Comparison of ENCODE assay signal across 8 cellular contexts in the genomic region with DNA sequence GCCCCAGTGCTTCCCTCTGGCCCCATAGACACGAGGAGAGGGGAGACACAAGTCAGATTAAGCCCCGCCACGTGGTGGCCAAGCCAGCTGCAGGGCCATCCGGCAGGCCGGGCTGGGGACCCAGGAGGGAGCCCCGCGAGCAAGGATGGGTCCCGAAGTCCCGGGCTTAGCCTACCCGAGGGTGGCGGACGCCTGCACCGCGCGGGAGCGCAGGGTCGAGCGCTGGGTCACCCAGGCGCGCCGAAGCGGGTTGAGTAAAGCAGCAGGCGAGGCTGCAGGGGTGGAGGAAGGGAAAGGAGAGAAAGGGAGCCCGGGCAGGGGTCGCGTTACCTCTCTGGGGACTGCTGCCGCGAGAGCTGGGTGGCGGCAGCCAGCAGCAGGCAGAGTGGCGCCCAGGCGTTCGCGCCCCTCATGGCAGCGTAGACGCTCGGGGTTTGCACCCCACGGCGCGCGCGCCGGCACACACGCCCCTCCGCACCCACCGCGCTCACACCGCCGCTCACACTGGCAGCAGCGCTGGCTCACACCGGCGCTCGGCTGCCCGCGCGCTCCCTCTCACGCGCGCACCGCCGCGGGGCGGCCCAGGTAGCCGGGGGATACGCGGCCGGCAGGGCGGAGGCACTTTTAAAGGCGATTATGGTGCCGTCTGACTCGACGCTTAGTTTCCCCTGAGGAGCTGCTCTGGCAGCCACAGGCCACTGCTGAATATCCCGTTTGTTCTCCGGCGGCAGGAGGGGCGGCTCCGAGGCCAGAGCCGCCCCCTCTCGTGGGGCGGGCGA. TPM values are rescaled to one million over a fixed set of nuclear protein-coding genes. Genes with fewer than 3 reads are reported as not detected.
DNase-seq lines count a peak whose midpoint lies in the region; ATAC-seq and TF ChIP-seq lines count a peak whose summit lies in the region.

A gene with protein sequence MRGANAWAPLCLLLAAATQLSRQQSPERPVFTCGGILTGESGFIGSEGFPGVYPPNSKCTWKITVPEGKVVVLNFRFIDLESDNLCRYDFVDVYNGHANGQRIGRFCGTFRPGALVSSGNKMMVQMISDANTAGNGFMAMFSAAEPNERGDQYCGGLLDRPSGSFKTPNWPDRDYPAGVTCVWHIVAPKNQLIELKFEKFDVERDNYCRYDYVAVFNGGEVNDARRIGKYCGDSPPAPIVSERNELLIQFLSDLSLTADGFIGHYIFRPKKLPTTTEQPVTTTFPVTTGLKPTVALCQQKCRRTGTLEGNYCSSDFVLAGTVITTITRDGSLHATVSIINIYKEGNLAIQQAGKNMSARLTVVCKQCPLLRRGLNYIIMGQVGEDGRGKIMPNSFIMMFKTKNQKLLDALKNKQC (minus strand): TSS at position 600 of the 779 bp plus-strand sequence. CDS start 187 bp downstream, at position 413.

- peaks cover 85% of the 10 kb centered on the region for H3K27me3 Mint-ChIP-seq in activated naive CD8-positive, alpha-beta T cell treated with anti-CD3 and anti-CD28 coated beads for 36 hours

- no peaks in the 10 kb centered on the region for H3K36me3 Mint-ChIP-seq in activated naive CD8-positive, alpha-beta T cell treated with anti-CD3 and anti-CD28 coated beads for 36 hours

- 0% methylated on average over 51 to 80 of the region's 80 CpGs for WGBS in psoas muscle, 3 donors

- intact Hi-C loops in left ventricle myocardium superior (cut with micrococcal nuclease): no loop called here
- intact Hi-C loops in psoas muscle (cut with DNase I): no loop called here

- peaks cover 6% of the 10 kb centered on the region for H3K4me1 Mint-ChIP-seq in activated naive CD8-positive, alpha-beta T cell treated with anti-CD3 and anti-CD28 coated beads for 36 hours

- peak within 1 kb of the TSS; percentile 69 for H3K4me3 Mint-ChIP-seq in activated naive CD8-positive, alpha-beta T cell treated with anti-CD3 and anti-CD28 coated beads for 36 hours

- in situ Hi-C loops in ACHN (cut with HindIII; ENCODE audit: low pct_ligation_motif_present, low pct_unique_long_range_greater_than_20kb, low sequenced_read_pairs): no loop called here

- H3K9me3 Mint-ChIP-seq in activated naive CD8-positive, alpha-beta T cell treated with anti-CD3 and anti-CD28 coated beads for 36 hours: no peaks in the 10 kb centered on the region

- peaks cover 0 to 32% (median 2%) of the 10 kb centered on the region in 3 donors for H3K27me3 ChIP-seq in psoas muscle (ENCODE audit: insufficient read depth in 3 of 3, low read length in 2 of 3)

- H3K27ac Mint-ChIP-seq in activated naive CD8-positive, alpha-beta T cell treated with anti-CD3 and anti-CD28 coated beads for 36 hours: no peak within 1 kb of the TSS

- ATAC-seq in GM18498 (IDR thresholded peaks at IDR 0.05; ENCODE audit: unreplicated experiment) (peak; percentile 59), left ventricle myocardium superior (peak; percentile 86), psoas muscle (peak; percentile 52 to 80 (median 70)), GM21447 (IDR thresholded peaks at IDR 0.05; ENCODE audit: unreplicated experiment) (no peak), GM21825 (IDR thresholded peaks at IDR 0.05; ENCODE audit: unreplicated experiment) (no peak)

- H3K27ac ChIP-seq in psoas muscle: no peak within 1 kb of the TSS

- no peaks in the 10 kb centered on the region for H3K9me3 ChIP-seq in psoas muscle

- TF ChIP-seq CTCF in psoas muscle (IDR thresholded peaks at IDR 0.05): no peak

- peak within 1 kb of the TSS; percentile 67 for H3K4me3 ChIP-seq in psoas muscle

- H3K36me3 ChIP-seq in psoas muscle (ENCODE audit: insufficient read depth in 1 of 2, low read depth in 1 of 2): no peaks in the 10 kb centered on the region

- no peaks in the 10 kb centered on the region for H3K4me1 ChIP-seq in psoas muscle

- DNase-seq in ACHN (peak; percentile 49), NCI-H460 (ENCODE audit: extremely low read depth, low read depth) (no peak), left ventricle myocardium superior (peak; percentile 64), psoas muscle (peak; percentile 46 to 60)
- DNase-seq in activated naive CD8-positive, alpha-beta T cell treated with anti-CD3 and anti-CD28 coated beads for 36 hours: peak; percentile 49

RNA-seq across cellular contexts. Expression of the gene that starts here (rescaled TPM):
- total RNA-seq in NCI-H460 (2014; rRNA removed; shearing (Covaris generic)): 19.2 and 20.8 TPM in 2 replicates
- polyA plus RNA-seq in NCI-H460 (2014; cell fraction: nucleus; rRNA removed): 33.8 and 43.0 TPM in 2 replicates
- 1 to 10 TPM; 1.3 to 2.0 TPM for total RNA-seq in activated naive CD8-positive, alpha-beta T cell treated with anti-CD3 and anti-CD28 coated beads for 36 hours
- total RNA-seq in left ventricle myocardium superior (58.2 TPM), psoas muscle (1 to 10 TPM; 1.5 to 8.9 (median 4.0) TPM)
- 1 to 10 TPM; 1.4 to 5.1 (median 3.6) TPM for polyA plus RNA-seq in psoas muscle

Comparison
In these comparisons a context has a peak if more than half of its experiments do, and no peak if none do; other contexts are left out.
1. ATAC-seq: peak in GM18498 (single experiment), left ventricle myocardium superior (single experiment) and psoas muscle (4 of 4); none in GM21447 (single experiment) and GM21825 (single experiment).